ENCODE assay signal across 15 cellular contexts in genomic region chr4:4443821-4444220, GRCh38. TPM values are rescaled to one million over a fixed set of nuclear protein-coding genes. Genes with fewer than 3 reads are reported as not detected.
DNase-seq lines count a peak whose midpoint lies in the region; ATAC-seq and TF ChIP-seq lines count a peak whose summit lies in the region.
"Had no signal": no experiment of that assay in that cellular context is flagged by ENCODE, and none has a peak within 500 bp of the region (broad histone marks: within the 10 kb centered on the region; RNA-seq: fewer than 3 reads in every experiment).

No MANE protein-coding gene starts in this region.

- H2AK5ac ChIP-seq in IMR-90 (ENCODE audit: low read depth, low read length), result no peak overlapping the region; the same call in 1 of the 2 replicates

- peak overlapping the region; percentile 62; the same call in 1 of the 2 replicates for H2BK20ac ChIP-seq in IMR-90 (ENCODE audit: low read depth, low read length)

- H2AFZ ChIP-seq in IMR-90 (replicated peaks; ENCODE audit: low read length, poor library complexity), result no peak overlapping the region

- H3K36me3 ChIP-seq in IMR-90 (ENCODE audit: control insufficient read depth, insufficient read depth, low read length) (no peaks in the 10 kb centered on the region), BE2C (no peaks in the 10 kb centered on the region; the same call in 1 of the 2 replicates)
- H3K36me3 ChIP-seq: cardiac muscle cell had no signal

- H3K27me3 Mint-ChIP-seq in chondrocyte (ENCODE audit: low read depth), result no peaks in the 10 kb centered on the region
- H3K27me3 Mint-ChIP-seq: T-helper 17 cell had no signal

- H3K4me3 Mint-ChIP-seq in chondrocyte (ENCODE audit: unreplicated experiment), result no peak overlapping the region
- H3K4me3 Mint-ChIP-seq: T-helper 17 cell had no signal

- BruUV-seq in IMR-90 (replicated peaks; lab: Mats Ljungman, UMichigan), result no TSS peak

- dilution Hi-C loops in IMR-90 (cut with HindIII; ENCODE audit: low sequenced_read_pairs, unreplicated experiment), result no loop called here

- CTCF ChIA-PET in IMR-90 (lab: Yijun Ruan, JAX), result interaction anchor here (1.4 kb wide), 1 partner anchor 13 kb away, joined by 4 read pairs; no protein-coding TSS in a partner anchor

- H3K27ac ChIP-seq in IMR-90 (ENCODE audit: insufficient read depth, low read length), result peak overlapping the region; percentile 9; the same call in 1 of the 2 replicates
- H3K27ac ChIP-seq: C4-2B, cardiac muscle cell, stomach had no signal

- peak overlapping the region in 1 of 2 experiments; percentile 56; a peak in 2 of 4 replicates for H4K8ac ChIP-seq in IMR-90 (ENCODE audit: low read depth in 2 of 2, low read length in 2 of 2)

- peak overlapping the region; percentile 35 for H3K27ac Mint-ChIP-seq in chondrocyte (ENCODE audit: unreplicated experiment)
- H3K27ac Mint-ChIP-seq: T-helper 17 cell had no signal

- TF ChIP-seq POLR2A in IMR-90 (IDR thresholded peaks at IDR 0.05; ENCODE audit: low read depth, low read length), result no peak

- H3K4me1 ChIP-seq in IMR-90 (ENCODE audit: control insufficient read depth, insufficient read depth, low read length) (peaks cover 13% of the 10 kb centered on the region), BE2C (no peaks in the 10 kb centered on the region; the same call in 1 of the 2 replicates)
- H3K4me1 ChIP-seq: stomach had no signal

- no peaks in the 10 kb centered on the region for H3K9me3 Mint-ChIP-seq in chondrocyte (ENCODE audit: low read depth)

- H3K23ac ChIP-seq in IMR-90 (ENCODE audit: low read depth, low read length), result no peak overlapping the region

- no peaks in the 10 kb centered on the region for H3K27me3 ChIP-seq in IMR-90 (ENCODE audit: control insufficient read depth, insufficient read depth, low read length)
- H3K27me3 ChIP-seq in BE2C, result no peaks in the 10 kb centered on the region
- H3K27me3 ChIP-seq: cardiac muscle cell, stomach had no signal

- H3K36me3 Mint-ChIP-seq in chondrocyte (ENCODE audit: low read depth), result peaks cover under 1% of the 10 kb centered on the region

- H4K5ac ChIP-seq in IMR-90 (ENCODE audit: low read depth, low read length), result no peak overlapping the region; the same call in 1 of the 2 replicates

- no CpG with 5 or more reads among the region's 2 CpGs for WGBS in IMR-90 (ENCODE audit: extremely low coverage in 2 of 2, insufficient read length in 1 of 2), 2 experiments

- intact Hi-C loops in IMR-90 (cut with micrococcal nuclease), result no loop called here

- peak overlapping the region; percentile 77 for H3K4ac ChIP-seq in IMR-90 (ENCODE audit: low read depth, low read length)

- no peaks in the 10 kb centered on the region for H3K9me3 ChIP-seq in IMR-90 (ENCODE audit: control insufficient read depth, insufficient read depth, low read length)
- H3K9me3 ChIP-seq in BE2C, result no peaks in the 10 kb centered on the region
- H3K9me3 ChIP-seq: stomach had no signal

- DNase-seq in AG10803 (ENCODE audit: low read depth) (peak; percentile 68), IMR-90 (peak; percentile 65), chondrocyte (ENCODE audit: low spot score) (no peak), kidney tubule cell (ENCODE audit: low spot score) (peak; percentile 58), NCI-H187 (lab: John Stamatoyannopoulos, UW) (no peak), SKM-1 (lab: John Stamatoyannopoulos, UW; ENCODE audit: unreplicated experiment) (no peak), BE2C (no peak)
- DNase-seq in activated T-cell treated with anti-CD3 and anti-CD28 coated beads, Interleukin-2, amount 50 U/mL, for 48 hours, result no peak
- DNase-seq: activated effector memory CD4-positive, alpha-beta T cell treated with Interleukin-2 at 50 U/mL for 16 hours; Kasumi-1; stomach; T-helper 17 cell had no signal

- peaks cover 15% of the 10 kb centered on the region for H3K4me1 Mint-ChIP-seq in chondrocyte (ENCODE audit: low read depth)

- peak; percentile 56 for ATAC-seq in IMR-90 (ENCODE audit: low read depth)
- ATAC-seq: sciatic nerve, T-helper 17 cell had no signal

- H3K56ac ChIP-seq in IMR-90 (ENCODE audit: extremely low read depth, insufficient read depth, low read length), result no peak overlapping the region

- H2BK120ac ChIP-seq in IMR-90 (ENCODE audit: low read depth, low read length), result peak overlapping the region; percentile 65; the same call in 1 of the 2 replicates

- no peak for TF ChIP-seq CTCF in AG10803 (conservative IDR thresholded peaks at IDR 0.05; ENCODE audit: low read length)
- no peak for TF ChIP-seq CTCF in IMR-90 (conservative IDR thresholded peaks at IDR 0.05; ENCODE audit: low read depth, low read length)
- no peak for TF ChIP-seq CTCF in chondrocyte (IDR thresholded peaks at IDR 0.05)
- no peak for TF ChIP-seq CTCF in BE2C (IDR thresholded peaks at IDR 0.05; ENCODE audit: low read depth, low read length)

- H4K91ac ChIP-seq in IMR-90 (ENCODE audit: insufficient read depth, low read depth, low read length), result no peak overlapping the region

- no peaks in the 10 kb centered on the region for H4K20me1 ChIP-seq in IMR-90 (ENCODE audit: insufficient read depth, low read length)

- H3K4me2 ChIP-seq in IMR-90 (ENCODE audit: low read depth, low read length), result peak overlapping the region; percentile 49

- H3K18ac ChIP-seq in IMR-90 (ENCODE audit: low read depth, low read length), result no peak overlapping the region

- no peak overlapping the region for H3K9ac ChIP-seq in IMR-90 (ENCODE audit: low read depth, low read length)

- POLR2A ChIA-PET in IMR-90 (lab: Charles Lee; ENCODE audit: unreplicated experiment), result interaction anchor here (0.7 kb wide), 1 partner anchor 179 kb away, joined by 3 read pairs; no protein-coding TSS in a partner anchor

- no peak overlapping the region for H2AK9ac ChIP-seq in IMR-90 (replicated peaks; ENCODE audit: low read depth, low read length, poor library complexity)

- H3K4me3 ChIP-seq in AG10803 (ENCODE audit: low read length), result no peak overlapping the region
- H3K4me3 ChIP-seq in IMR-90 (ENCODE audit: insufficient read depth, low read depth, low read length), result no peak overlapping the region
- no peak overlapping the region for H3K4me3 ChIP-seq in BE2C (ENCODE audit: low read depth, low read length)
- H3K4me3 ChIP-seq: cardiac muscle cell, stomach had no signal

- H2BK15ac ChIP-seq in IMR-90 (ENCODE audit: low read depth, low read length), result peak overlapping the region; percentile 18; the same call in 1 of the 3 replicates

- H3K79me1 ChIP-seq in IMR-90 (ENCODE audit: low read depth in 1 of 2, low read length in 2 of 2), result peaks cover 0 to 21% of the 10 kb centered on the region in 2 experiments; a peak in 1 of 4 replicates

- no peak for TF ChIP-seq RAD21 in IMR-90 (IDR thresholded peaks at IDR 0.05; ENCODE audit: low read length)

- H2BK5ac ChIP-seq in IMR-90 (ENCODE audit: low read depth, low read length, poor library complexity, severe bottlenecking), result peak overlapping the region; percentile 56

- in situ Hi-C loops in IMR-90 (cut with MboI; ENCODE audit: low sequenced_read_pairs), result no loop called here

- H3K14ac ChIP-seq in IMR-90 (replicated peaks; ENCODE audit: low read depth, low read length), result no peak overlapping the region

- 0 out of 2 replicates have a peak, but pooled peaks cover 3% of the 10 kb centered on the region for H3K9me1 ChIP-seq in IMR-90 (ENCODE audit: insufficient read depth, low read length)

TF ChIP-seq in IMR-90, 13 proteins besides CTCF, POLR2A, EP300 and RAD21:
- TF ChIP-seq NFE2L2 (IDR thresholded peaks at IDR 0.05; ENCODE audit: low read depth, low read length), result peak; percentile 99
- no peak for TF ChIP-seq BHLHE40 (IDR thresholded peaks at IDR 0.05; ENCODE audit: low read depth, low read length)
- no peak for TF ChIP-seq RCOR1 (IDR thresholded peaks at IDR 0.05; ENCODE audit: insufficient replicate concordance, low read length)
- peak; percentile 99 for TF ChIP-seq MAFK (IDR thresholded peaks at IDR 0.05; ENCODE audit: low read depth, low read length)

RNA-seq across cellular contexts. Expression of gene NSG1, which starts 56.9 kb away (rescaled TPM):
- 0.56 and 0.72 TPM in 2 replicates for total RNA-seq in IMR-90 (2012; rRNA removed)
- polyA plus RNA-seq in IMR-90 (2012; rRNA removed), result 0.90 and 1.6 TPM in 2 replicates
- 0.76 and 1.1 TPM in 2 replicates for polyA plus RNA-seq in IMR-90 (2012; cell fraction: cytosol; rRNA removed)
- 0.25 and 0.38 TPM in 2 replicates for polyA plus RNA-seq in IMR-90 (2012; cell fraction: nucleus; rRNA removed; ENCODE audit: low replicate concordance)
- 0.42 TPM in 1 of 3 replicates, not detected in the others for total RNA-seq in chondrocyte
- 49.2 TPM for polyA plus RNA-seq in BE2C (2012; ENCODE audit: insufficient read depth, insufficient read length, low read depth)

Comparison
In these comparisons a context has a peak if more than half of its experiments do, and no peak if none do; other contexts are left out.
1. DNase-seq: peak in AG10803 (single experiment), IMR-90 (single experiment) and kidney tubule cell (single experiment); none in chondrocyte (single experiment), activated T-cell treated with anti-CD3 and anti-CD28 coated beads, Interleukin-2, amount 50 U/mL, for 48 hours (0 of 2), NCI-H187 (0 of 2), SKM-1 (single experiment) and BE2C (single experiment).